In the genomic region with DNA sequence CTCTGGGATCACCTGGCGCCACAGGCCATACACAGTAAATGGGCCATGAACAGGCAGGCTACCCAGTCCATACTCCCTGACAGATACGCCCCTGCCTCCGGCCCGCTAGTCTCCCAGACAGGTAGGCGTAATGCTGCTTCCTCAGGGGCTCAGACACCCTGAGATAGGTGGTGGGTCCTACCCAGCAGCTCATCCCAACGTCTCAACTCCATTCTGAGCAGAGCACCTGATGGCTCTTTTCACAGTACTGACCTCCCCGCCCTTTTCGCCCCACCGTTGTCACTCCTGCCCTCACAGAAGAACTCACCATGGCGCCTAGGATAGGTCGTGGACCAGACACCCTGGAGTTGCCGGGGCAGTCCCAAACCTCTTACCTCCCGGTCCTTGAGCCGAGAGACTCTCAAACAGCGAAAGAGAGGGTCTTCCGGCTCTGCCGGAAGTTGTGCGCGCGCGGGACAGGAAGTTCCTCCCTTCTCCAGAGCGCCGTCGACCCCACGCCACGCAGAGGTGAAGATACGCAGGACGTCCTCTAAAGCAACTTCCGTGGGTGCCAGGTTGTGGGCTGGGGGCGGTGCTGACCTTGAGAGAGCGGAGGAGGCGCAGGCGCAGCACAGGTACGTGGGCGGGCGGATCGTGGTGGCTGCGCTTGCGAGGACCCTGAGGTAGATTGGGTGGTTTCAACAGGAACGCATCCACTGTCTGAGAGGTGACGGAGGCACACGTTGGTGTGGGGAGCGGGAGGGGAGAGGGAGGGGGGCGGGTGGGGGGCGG, we compare ENCODE assay signal across 8 cellular contexts. TPM values are rescaled to one million over a fixed set of nuclear protein-coding genes. Genes with fewer than 3 reads are reported as not detected.
DNase-seq lines count a peak whose midpoint lies in the region; ATAC-seq and TF ChIP-seq lines count a peak whose summit lies in the region.

A gene (minus strand): TSS at position 432 of the 771 bp plus-strand sequence. CDS start 122 bp downstream, at position 310.

- peak within 1 kb of the TSS; percentile 97 for H3K27ac Mint-ChIP-seq in WTC11

- CTCF ChIA-PET in WTC11 (lab: Charles Lee), result no interaction called here

- DNase-seq in AG09319 (ENCODE audit: extremely low read depth, low read depth) (peak; percentile 19), NCI-H345 (lab: John Stamatoyannopoulos, UW) (peak; percentile 96), WTC11 (ENCODE audit: low spot score) (peak; percentile 70), cardiac fibroblast (ENCODE audit: low read depth in 2 of 2) (peak; percentile 84 to 91), inferior parietal cortex (ENCODE audit: extremely low spot score) (peak; percentile 87), spleen (peak; percentile 98)

- H3K36me3 ChIP-seq in spleen, result peaks cover 0 to 45% (median 4%) of the 10 kb centered on the region in 6 donors

- 0 to 2% (median 1%) methylated on average over 26 to 43 of the region's 45 CpGs for WGBS in spleen, 5 donors

- H3K4me3 ChIP-seq in cardiac fibroblast (replicated peaks in 1 of 2; ENCODE audit: low read depth in 2 of 2, low read length in 2 of 2), result peak within 1 kb of the TSS; percentile 77 to 88
- peak within 1 kb of the TSS; percentile 63 to 82 (median 74) for H3K4me3 ChIP-seq in spleen

- peaks cover 55% of the 10 kb centered on the region for H3K36me3 Mint-ChIP-seq in WTC11

- H3K9me3 ChIP-seq in spleen, result peaks cover 0 to 12% (median 3%) of the 10 kb centered on the region in 8 donors

- H3K27me3 Mint-ChIP-seq in WTC11 (ENCODE audit: low read depth), result no peaks in the 10 kb centered on the region; the same call in 1 of the 2 replicates

- H3K27me3 ChIP-seq in spleen (replicated peaks in 1 of 7), result no peaks in the 10 kb centered on the region

- TF ChIP-seq CTCF in AG09319 (IDR thresholded peaks at IDR 0.05; ENCODE audit: low read depth, low read length) (no peak), WTC11 (IDR thresholded peaks at IDR 0.05) (no peak), cardiac fibroblast (IDR thresholded peaks at IDR 0.05; ENCODE audit: low read depth, low read length) (no peak), spleen (IDR thresholded peaks at IDR 0.05 in 8 of 11, conservative IDR thresholded peaks at IDR 0.05 in 3 of 11) (peak in 1 of 11 experiments; percentile 29)

- H3K27ac ChIP-seq in spleen, result peak within 1 kb of the TSS; percentile 49 to 90 (median 77)

- peaks cover 15 to 57% (median 34%) of the 10 kb centered on the region in 6 donors for H3K4me1 ChIP-seq in spleen

- ATAC-seq in GM19025 (IDR thresholded peaks at IDR 0.05; ENCODE audit: low read depth, unreplicated experiment) (peak; percentile 98), HG03280 (IDR thresholded peaks at IDR 0.05; ENCODE audit: unreplicated experiment) (peak; percentile 99), WTC11 (peak; percentile 86)

- H3K9me3 Mint-ChIP-seq in WTC11, result peaks cover 22% of the 10 kb centered on the region

- POLR2A ChIA-PET in WTC11 (lab: Charles Lee), result interaction anchor here (0.8 kb wide), 1 partner anchor 120 kb away, joined by 8 read pairs; no protein-coding TSS in a partner anchor

- H3K4me3 Mint-ChIP-seq in WTC11, result peak within 1 kb of the TSS; percentile 99

- peaks cover 18% of the 10 kb centered on the region for H3K4me1 Mint-ChIP-seq in WTC11

- intact Hi-C loops in spleen (cut with DNase I; ENCODE audit: low total_unique reads), result no loop called here

- TF ChIP-seq POLR2A in spleen (IDR thresholded peaks at IDR 0.05), result no peak

TF ChIP-seq in WTC11, 78 proteins besides CTCF, POLR2A, EP300 and RAD21 (continues in another document):
- peak; percentile 95 for TF ChIP-seq ESRRA (CRISPR knock-in tag; IDR thresholded peaks at IDR 0.05; ENCODE audit: borderline replicate concordance)
- no peak for TF ChIP-seq OVOL2 (CRISPR knock-in tag; IDR thresholded peaks at IDR 0.05; ENCODE audit: borderline replicate concordance)
- no peak for TF ChIP-seq SMAD4 (CRISPR knock-in tag; IDR thresholded peaks at IDR 0.05)
- TF ChIP-seq MYBL2 (CRISPR knock-in tag; IDR thresholded peaks at IDR 0.05), result peak; percentile 44; the same call in 1 of the 2 replicates
- TF ChIP-seq, protein P1, sequence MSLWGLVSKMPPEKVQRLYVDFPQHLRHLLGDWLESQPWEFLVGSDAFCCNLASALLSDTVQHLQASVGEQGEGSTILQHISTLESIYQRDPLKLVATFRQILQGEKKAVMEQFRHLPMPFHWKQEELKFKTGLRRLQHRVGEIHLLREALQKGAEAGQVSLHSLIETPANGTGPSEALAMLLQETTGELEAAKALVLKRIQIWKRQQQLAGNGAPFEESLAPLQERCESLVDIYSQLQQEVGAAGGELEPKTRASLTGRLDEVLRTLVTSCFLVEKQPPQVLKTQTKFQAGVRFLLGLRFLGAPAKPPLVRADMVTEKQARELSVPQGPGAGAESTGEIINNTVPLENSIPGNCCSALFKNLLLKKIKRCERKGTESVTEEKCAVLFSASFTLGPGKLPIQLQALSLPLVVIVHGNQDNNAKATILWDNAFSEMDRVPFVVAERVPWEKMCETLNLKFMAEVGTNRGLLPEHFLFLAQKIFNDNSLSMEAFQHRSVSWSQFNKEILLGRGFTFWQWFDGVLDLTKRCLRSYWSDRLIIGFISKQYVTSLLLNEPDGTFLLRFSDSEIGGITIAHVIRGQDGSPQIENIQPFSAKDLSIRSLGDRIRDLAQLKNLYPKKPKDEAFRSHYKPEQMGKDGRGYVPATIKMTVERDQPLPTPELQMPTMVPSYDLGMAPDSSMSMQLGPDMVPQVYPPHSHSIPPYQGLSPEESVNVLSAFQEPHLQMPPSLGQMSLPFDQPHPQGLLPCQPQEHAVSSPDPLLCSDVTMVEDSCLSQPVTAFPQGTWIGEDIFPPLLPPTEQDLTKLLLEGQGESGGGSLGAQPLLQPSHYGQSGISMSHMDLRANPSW (CRISPR knock-in tag; conservative IDR thresholded peaks at IDR 0.05; ENCODE audit: low read depth), result no peak
- TF ChIP-seq FOXJ3 (CRISPR knock-in tag; IDR thresholded peaks at IDR 0.05; ENCODE audit: borderline replicate concordance), result no peak
- TF ChIP-seq, protein P2, sequence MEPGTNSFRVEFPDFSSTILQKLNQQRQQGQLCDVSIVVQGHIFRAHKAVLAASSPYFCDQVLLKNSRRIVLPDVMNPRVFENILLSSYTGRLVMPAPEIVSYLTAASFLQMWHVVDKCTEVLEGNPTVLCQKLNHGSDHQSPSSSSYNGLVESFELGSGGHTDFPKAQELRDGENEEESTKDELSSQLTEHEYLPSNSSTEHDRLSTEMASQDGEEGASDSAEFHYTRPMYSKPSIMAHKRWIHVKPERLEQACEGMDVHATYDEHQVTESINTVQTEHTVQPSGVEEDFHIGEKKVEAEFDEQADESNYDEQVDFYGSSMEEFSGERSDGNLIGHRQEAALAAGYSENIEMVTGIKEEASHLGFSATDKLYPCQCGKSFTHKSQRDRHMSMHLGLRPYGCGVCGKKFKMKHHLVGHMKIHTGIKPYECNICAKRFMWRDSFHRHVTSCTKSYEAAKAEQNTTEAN (CRISPR knock-in tag; IDR thresholded peaks at IDR 0.05), result peak; percentile 88
- TF ChIP-seq, protein P3, sequence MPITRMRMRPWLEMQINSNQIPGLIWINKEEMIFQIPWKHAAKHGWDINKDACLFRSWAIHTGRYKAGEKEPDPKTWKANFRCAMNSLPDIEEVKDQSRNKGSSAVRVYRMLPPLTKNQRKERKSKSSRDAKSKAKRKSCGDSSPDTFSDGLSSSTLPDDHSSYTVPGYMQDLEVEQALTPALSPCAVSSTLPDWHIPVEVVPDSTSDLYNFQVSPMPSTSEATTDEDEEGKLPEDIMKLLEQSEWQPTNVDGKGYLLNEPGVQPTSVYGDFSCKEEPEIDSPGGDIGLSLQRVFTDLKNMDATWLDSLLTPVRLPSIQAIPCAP (CRISPR knock-in tag; IDR thresholded peaks at IDR 0.05), result no peak
- TF ChIP-seq ZNF396 (CRISPR knock-in tag; IDR thresholded peaks at IDR 0.05; ENCODE audit: borderline replicate concordance), result no peak
- TF ChIP-seq, protein P4, sequence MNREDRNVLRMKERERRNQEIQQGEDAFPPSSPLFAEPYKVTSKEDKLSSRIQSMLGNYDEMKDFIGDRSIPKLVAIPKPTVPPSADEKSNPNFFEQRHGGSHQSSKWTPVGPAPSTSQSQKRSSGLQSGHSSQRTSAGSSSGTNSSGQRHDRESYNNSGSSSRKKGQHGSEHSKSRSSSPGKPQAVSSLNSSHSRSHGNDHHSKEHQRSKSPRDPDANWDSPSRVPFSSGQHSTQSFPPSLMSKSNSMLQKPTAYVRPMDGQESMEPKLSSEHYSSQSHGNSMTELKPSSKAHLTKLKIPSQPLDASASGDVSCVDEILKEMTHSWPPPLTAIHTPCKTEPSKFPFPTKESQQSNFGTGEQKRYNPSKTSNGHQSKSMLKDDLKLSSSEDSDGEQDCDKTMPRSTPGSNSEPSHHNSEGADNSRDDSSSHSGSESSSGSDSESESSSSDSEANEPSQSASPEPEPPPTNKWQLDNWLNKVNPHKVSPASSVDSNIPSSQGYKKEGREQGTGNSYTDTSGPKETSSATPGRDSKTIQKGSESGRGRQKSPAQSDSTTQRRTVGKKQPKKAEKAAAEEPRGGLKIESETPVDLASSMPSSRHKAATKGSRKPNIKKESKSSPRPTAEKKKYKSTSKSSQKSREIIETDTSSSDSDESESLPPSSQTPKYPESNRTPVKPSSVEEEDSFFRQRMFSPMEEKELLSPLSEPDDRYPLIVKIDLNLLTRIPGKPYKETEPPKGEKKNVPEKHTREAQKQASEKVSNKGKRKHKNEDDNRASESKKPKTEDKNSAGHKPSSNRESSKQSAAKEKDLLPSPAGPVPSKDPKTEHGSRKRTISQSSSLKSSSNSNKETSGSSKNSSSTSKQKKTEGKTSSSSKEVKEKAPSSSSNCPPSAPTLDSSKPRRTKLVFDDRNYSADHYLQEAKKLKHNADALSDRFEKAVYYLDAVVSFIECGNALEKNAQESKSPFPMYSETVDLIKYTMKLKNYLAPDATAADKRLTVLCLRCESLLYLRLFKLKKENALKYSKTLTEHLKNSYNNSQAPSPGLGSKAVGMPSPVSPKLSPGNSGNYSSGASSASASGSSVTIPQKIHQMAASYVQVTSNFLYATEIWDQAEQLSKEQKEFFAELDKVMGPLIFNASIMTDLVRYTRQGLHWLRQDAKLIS (CRISPR knock-in tag; IDR thresholded peaks at IDR 0.05; ENCODE audit: borderline replicate concordance), result 0 out of 2 replicates have a peak, but pooled peaks have one; percentile 16
- peak; percentile 95 for TF ChIP-seq FOXK1 (CRISPR knock-in tag; IDR thresholded peaks at IDR 0.05)
- no peak for TF ChIP-seq MXD4 (CRISPR knock-in tag; IDR thresholded peaks at IDR 0.05; ENCODE audit: borderline replicate concordance)
- TF ChIP-seq CREM (CRISPR knock-in tag; IDR thresholded peaks at IDR 0.05), result peak; percentile 75
- 0 out of 2 replicates have a peak, but pooled peaks have one; percentile 19 for TF ChIP-seq RELA (CRISPR knock-in tag; IDR thresholded peaks at IDR 0.05; ENCODE audit: borderline replicate concordance)
- TF ChIP-seq ZNF423 (CRISPR knock-in tag; IDR thresholded peaks at IDR 0.05), result peak; percentile 1; the same call in 1 of the 2 replicates
- TF ChIP-seq JAZF1 (CRISPR knock-in tag; IDR thresholded peaks at IDR 0.05), result no peak
- no peak for TF ChIP-seq ZNF671 (CRISPR knock-in tag; IDR thresholded peaks at IDR 0.05)
- TF ChIP-seq ZNF317 (CRISPR knock-in tag; IDR thresholded peaks at IDR 0.05; ENCODE audit: borderline replicate concordance, low read depth), result no peak

RNA-seq across cellular contexts. Expression of the gene that starts here (rescaled TPM):
- total RNA-seq in WTC11 (2021) (14.1 to 17.0 TPM (median 15.5 TPM) in 3 replicates), spleen (10 to 100 TPM; 19.1 to 35.1 (median 23.7) TPM)
- 1 to 10 TPM; 5.2 to 6.5 (median 6.2) TPM for polyA plus RNA-seq in spleen

Comparison
In these comparisons a context has a peak if more than half of its experiments do, and no peak if none do; other contexts are left out.
1. Peak in every context shown above with its lines: DNase-seq, ATAC-seq, H3K4me3 ChIP-seq and H3K27ac ChIP-seq.
2. DNase-seq: peak in every context shown above with its lines; median percentile 98 in spleen; 96 in NCI-H345; 88 in cardiac fibroblast; 87 in inferior parietal cortex; 70 in WTC11; 19 in AG09319.